In the genomic region with DNA sequence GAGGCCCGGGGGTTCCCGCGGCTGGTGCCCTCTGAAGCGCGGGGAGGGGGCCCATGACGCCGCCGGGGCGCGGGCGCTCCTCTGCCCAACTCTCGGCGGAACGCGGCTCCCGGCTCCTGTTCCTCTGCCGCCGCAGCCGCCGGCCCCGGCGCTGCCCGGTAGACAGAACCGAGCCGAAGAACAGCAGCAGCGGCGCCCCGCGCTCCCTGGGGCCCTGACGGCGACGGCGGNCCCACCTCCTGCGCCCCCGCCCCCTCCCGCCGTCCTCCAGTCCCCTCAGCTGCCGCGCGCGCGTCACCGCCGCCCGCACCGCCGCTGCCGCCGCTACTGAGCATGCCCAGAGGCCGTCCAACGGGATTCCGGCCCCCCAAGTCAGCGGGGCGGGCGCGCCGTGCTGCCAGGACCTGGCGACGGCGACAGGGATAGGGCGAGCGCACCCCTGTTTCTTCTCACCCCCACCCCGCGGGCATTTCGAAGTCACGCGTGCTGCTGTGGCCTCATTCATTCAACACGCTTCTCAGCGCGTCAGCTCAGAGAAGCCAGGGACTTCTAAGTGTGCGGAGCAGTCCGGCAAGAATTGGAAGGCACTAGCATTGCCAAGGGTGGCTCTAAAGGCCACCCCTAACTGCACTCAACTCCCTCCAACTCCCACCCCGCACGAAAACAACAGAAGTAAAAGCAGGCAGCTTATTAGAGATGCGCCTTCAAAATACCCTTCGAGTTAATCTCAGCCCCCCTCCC, we compare ENCODE assay signal across 1 cellular context.
TF ChIP-seq lines count a peak whose summit lies in the region.

TSS of gene IPMK (minus strand) at position 182 of the 741 bp plus-strand sequence. CDS start 283 bp downstream, outside the sequence.

TF ChIP-seq in WTC11, 78 proteins besides CTCF, POLR2A, EP300 and RAD21 (continued from another document):
- no peak for TF ChIP-seq SMAD3 (CRISPR knock-in tag; IDR thresholded peaks at IDR 0.05; ENCODE audit: borderline replicate concordance)
- TF ChIP-seq HMGA2 (CRISPR knock-in tag; IDR thresholded peaks at IDR 0.05): no peak
- TF ChIP-seq E2F5 (CRISPR knock-in tag; IDR thresholded peaks at IDR 0.05): peak; percentile 90; the same call in 1 of the 2 replicates
- TF ChIP-seq ZNF138 (CRISPR knock-in tag; conservative IDR thresholded peaks at IDR 0.05): no peak
- no peak; the same call in 1 of the 2 replicates for TF ChIP-seq ELF4 (CRISPR knock-in tag; IDR thresholded peaks at IDR 0.05; ENCODE audit: low read depth)
- TF ChIP-seq RELA (CRISPR knock-in tag; IDR thresholded peaks at IDR 0.05; ENCODE audit: borderline replicate concordance): no peak
- TF ChIP-seq JUN (CRISPR knock-in tag; IDR thresholded peaks at IDR 0.05): no peak
- TF ChIP-seq SOX15 (CRISPR knock-in tag; IDR thresholded peaks at IDR 0.05): no peak
- no peak for TF ChIP-seq TEAD1 (CRISPR knock-in tag; IDR thresholded peaks at IDR 0.05)
- TF ChIP-seq ATF1 (CRISPR knock-in tag; IDR thresholded peaks at IDR 0.05): no peak
- peak; percentile 80 for TF ChIP-seq PRDM15 (CRISPR knock-in tag; IDR thresholded peaks at IDR 0.05)
- TF ChIP-seq ZNF219 (CRISPR knock-in tag; IDR thresholded peaks at IDR 0.05; ENCODE audit: borderline replicate concordance): no peak
- TF ChIP-seq STAT6 (CRISPR knock-in tag; conservative IDR thresholded peaks at IDR 0.05; ENCODE audit: low read depth): no peak
- TF ChIP-seq GABPB1 (CRISPR knock-in tag; IDR thresholded peaks at IDR 0.05): peak; percentile 50
- peak; percentile 7; the same call in 1 of the 2 replicates for TF ChIP-seq ETV6 (CRISPR knock-in tag; IDR thresholded peaks at IDR 0.05)
- TF ChIP-seq MYBL2 (CRISPR knock-in tag; IDR thresholded peaks at IDR 0.05): peak; percentile 49; the same call in 1 of the 2 replicates
- no peak for TF ChIP-seq EMX1 (CRISPR knock-in tag; IDR thresholded peaks at IDR 0.05)
